Comparison of ENCODE assay signal across 10 cellular contexts in genomic region chr11:57276857-57277505, GRCh38. TPM values are rescaled to one million over a fixed set of nuclear protein-coding genes. Genes with fewer than 3 reads are reported as not detected.
DNase-seq lines count a peak whose midpoint lies in the region; ATAC-seq and FAIRE-seq lines count a peak whose summit lies in the region.
"Had no signal": no experiment of that assay in that cellular context is flagged by ENCODE, and none has a peak within 500 bp of the region (broad histone marks: within the 10 kb centered on the region; RNA-seq: fewer than 3 reads in every experiment).

No MANE protein-coding gene starts in this region.

- FAIRE-seq in small intestine (lab: Jason Lieb, UNC): no peak

- 18 to 54% (median 29%) methylated on average over 5 of the region's 5 CpGs for WGBS in small intestine, 3 donors

- no peaks in the 10 kb centered on the region for H3K36me3 ChIP-seq in small intestine (ENCODE audit: control insufficient read depth in 2 of 2, insufficient read depth in 2 of 2, low read length in 2 of 2)
- no peaks in the 10 kb centered on the region for H3K36me3 ChIP-seq in naive thymus-derived CD4-positive, alpha-beta T cell (ENCODE audit: control insufficient read depth in 2 of 3, insufficient read depth in 3 of 3, low read length in 3 of 3)

- peak overlapping the region in 1 of 2 donors; percentile 52 for H3K27ac ChIP-seq in small intestine (ENCODE audit: low read depth in 1 of 2, low read length in 1 of 2)
- H3K27ac ChIP-seq in naive thymus-derived CD4-positive, alpha-beta T cell (ENCODE audit: low read depth, low read length): no peak overlapping the region

- H3K27me3 Mint-ChIP-seq in activated CD4-positive, alpha-beta T cell treated with anti-CD3 and anti-CD28 coated beads for 36 hours: peaks cover 30% of the 10 kb centered on the region
- peaks cover 16 to 47% (median 19%) of the 10 kb centered on the region in 5 donors for H3K27me3 Mint-ChIP-seq in naive thymus-derived CD4-positive, alpha-beta T cell

- CTCF ChIA-PET in activated CD4-positive, alpha-beta T cell treated with anti-CD3 and anti-CD28 coated beads for 36 hours (lab: Charles Lee): interaction anchor here (0.6 to 1.3 kb wide), 9 partner anchors 8 to 380 kb away, joined by 3 to 8 read pairs (median 3); no protein-coding TSS in a partner anchor
- CTCF ChIA-PET in naive thymus-derived CD4-positive, alpha-beta T cell (lab: Charles Lee): no interaction called here

- intact Hi-C loops in left ventricle myocardium superior (cut with micrococcal nuclease): no loop called here
- intact Hi-C loops in activated CD4-positive, alpha-beta T cell treated with anti-CD3 and anti-CD28 coated beads for 36 hours (cut with DNase I, micrococcal nuclease): loop anchor here (1.0 to 10.0 kb wide), 4 partner anchors 160 to 436 kb away; no protein-coding TSS in a partner anchor
- intact Hi-C loops in naive thymus-derived CD4-positive, alpha-beta T cell (cut with micrococcal nuclease): no loop called here

- H3K4me1 Mint-ChIP-seq in activated CD4-positive, alpha-beta T cell treated with anti-CD3 and anti-CD28 coated beads for 36 hours: peaks cover 2% of the 10 kb centered on the region
- peaks cover 4 to 6% (median 4%) of the 10 kb centered on the region in 7 donors for H3K4me1 Mint-ChIP-seq in naive thymus-derived CD4-positive, alpha-beta T cell

- peak; percentile 73 for DNase-seq in MV-4-11 (lab: John Stamatoyannopoulos, UW)
- DNase-seq in amniotic epithelial cell (ENCODE audit: low read depth): peak; percentile 76
- no peak for DNase-seq in left ventricle myocardium superior
- DNase-seq in small intestine: peak; percentile 65
- DNase-seq in activated CD4-positive, alpha-beta T cell treated with anti-CD3 and anti-CD28 coated beads for 36 hours: no peak
- DNase-seq in naive thymus-derived CD4-positive, alpha-beta T cell: no peak
- no peak for DNase-seq in hippocampal formation (lab: John Stamatoyannopoulos, UW)

- H3K27me3 ChIP-seq in small intestine (ENCODE audit: control insufficient read depth in 2 of 2, insufficient read depth in 2 of 2, low read length in 2 of 2): no peaks in the 10 kb centered on the region
- no peaks in the 10 kb centered on the region for H3K27me3 ChIP-seq in naive thymus-derived CD4-positive, alpha-beta T cell (ENCODE audit: control insufficient read depth in 2 of 2, insufficient read depth in 2 of 2, low read length in 2 of 2)

- H3K4me3 Mint-ChIP-seq in activated CD4-positive, alpha-beta T cell treated with anti-CD3 and anti-CD28 coated beads for 36 hours: no peak overlapping the region
- no peak overlapping the region for H3K4me3 Mint-ChIP-seq in naive thymus-derived CD4-positive, alpha-beta T cell
- H3K4me3 Mint-ChIP-seq: activated naive CD8-positive, alpha-beta T cell treated with anti-CD3 and anti-CD28 coated beads for 36 hours; H9 had no signal

- peaks cover 11% of the 10 kb centered on the region for H3K9me3 Mint-ChIP-seq in activated CD4-positive, alpha-beta T cell treated with anti-CD3 and anti-CD28 coated beads for 36 hours (ENCODE audit: low read depth)
- H3K9me3 Mint-ChIP-seq in naive thymus-derived CD4-positive, alpha-beta T cell: peaks cover 3 to 32% (median 11%) of the 10 kb centered on the region in 11 donors

- H3K4me3 ChIP-seq in small intestine (ENCODE audit: low read depth in 1 of 2, low read length in 2 of 2): no peak overlapping the region
- H3K4me3 ChIP-seq in naive thymus-derived CD4-positive, alpha-beta T cell (ENCODE audit: low read length): no peak overlapping the region

- no peaks in the 10 kb centered on the region for H3K36me3 Mint-ChIP-seq in activated CD4-positive, alpha-beta T cell treated with anti-CD3 and anti-CD28 coated beads for 36 hours (ENCODE audit: low read depth)
- H3K36me3 Mint-ChIP-seq in naive thymus-derived CD4-positive, alpha-beta T cell: peaks cover 0 to 10% (median 0%) of the 10 kb centered on the region in 5 donors

- ATAC-seq in left ventricle myocardium superior: peak; percentile 64
- ATAC-seq in GM21619 (IDR thresholded peaks at IDR 0.05; ENCODE audit: unreplicated experiment): no peak
- ATAC-seq in activated CD4-positive, alpha-beta T cell treated with anti-CD3 and anti-CD28 coated beads for 36 hours: no peak
- ATAC-seq in naive thymus-derived CD4-positive, alpha-beta T cell: no peak

- no peaks in the 10 kb centered on the region for H3K9me3 ChIP-seq in small intestine (ENCODE audit: control insufficient read depth, low read depth)
- peaks cover 0 to 10% (median 0%) of the 10 kb centered on the region in 3 experiments for H3K9me3 ChIP-seq in naive thymus-derived CD4-positive, alpha-beta T cell (ENCODE audit: control insufficient read depth in 2 of 3, low read length in 3 of 3)

- POLR2A ChIA-PET in activated CD4-positive, alpha-beta T cell treated with anti-CD3 and anti-CD28 coated beads for 36 hours (lab: Charles Lee): no interaction called here
- POLR2A ChIA-PET in naive thymus-derived CD4-positive, alpha-beta T cell (lab: Charles Lee): no interaction called here

- peaks cover 0 to 4% of the 10 kb centered on the region in 2 donors for H3K4me1 ChIP-seq in small intestine (ENCODE audit: control insufficient read depth in 2 of 2, insufficient read depth in 1 of 2, low read depth in 1 of 2, low read length in 1 of 2)
- no peaks in the 10 kb centered on the region for H3K4me1 ChIP-seq in naive thymus-derived CD4-positive, alpha-beta T cell (ENCODE audit: control insufficient read depth in 2 of 2, insufficient read depth in 2 of 2, low read length in 2 of 2)

- H3K27ac Mint-ChIP-seq in activated CD4-positive, alpha-beta T cell treated with anti-CD3 and anti-CD28 coated beads for 36 hours: no peak overlapping the region
- no peak overlapping the region for H3K27ac Mint-ChIP-seq in naive thymus-derived CD4-positive, alpha-beta T cell
- H3K27ac Mint-ChIP-seq: activated naive CD8-positive, alpha-beta T cell treated with anti-CD3 and anti-CD28 coated beads for 36 hours; H9 had no signal

RNA-seq across cellular contexts. Expression of gene APLNR, which starts 39.9 kb away (rescaled TPM):
- total RNA-seq in left ventricle myocardium superior: 21.0 TPM
- polyA plus RNA-seq in small intestine: 1 to 10 TPM in 1 of 3 donors, under 1 TPM in 1, not detected in 1; 0.27 to 3.4 TPM
- total RNA-seq in activated CD4-positive, alpha-beta T cell treated with anti-CD3 and anti-CD28 coated beads for 36 hours: not detected
- not detected for total RNA-seq in naive thymus-derived CD4-positive, alpha-beta T cell
- polyA plus RNA-seq in naive thymus-derived CD4-positive, alpha-beta T cell: not detected
- total RNA-seq: activated naive CD8-positive, alpha-beta T cell treated with anti-CD3 and anti-CD28 coated beads for 36 hours had no signal

RNA-seq across cellular contexts. Expression of gene TNKS1BP1, which starts 47.8 kb away (rescaled TPM):
- total RNA-seq in left ventricle myocardium superior: 44.4 TPM
- polyA plus RNA-seq in small intestine: 100 to 1,000 TPM in 1 of 3 donors, 10 to 100 TPM in 2; 72.1 to 178 (median 98.4) TPM
- total RNA-seq in activated CD4-positive, alpha-beta T cell treated with anti-CD3 and anti-CD28 coated beads for 36 hours: 10 to 100 TPM; 19.1 to 21.6 TPM
- total RNA-seq in naive thymus-derived CD4-positive, alpha-beta T cell: 10 to 100 TPM; 11.2 to 22.0 (median 15.9) TPM
- 1 to 10 TPM; 2.8 to 7.5 TPM for polyA plus RNA-seq in naive thymus-derived CD4-positive, alpha-beta T cell

RNA-seq across cellular contexts. Expression of gene SSRP1, which starts 58.7 kb away (rescaled TPM):
- total RNA-seq in left ventricle myocardium superior: 38.4 TPM
- 10 to 100 TPM; 32.4 to 92.0 (median 35.4) TPM for polyA plus RNA-seq in small intestine
- total RNA-seq in activated CD4-positive, alpha-beta T cell treated with anti-CD3 and anti-CD28 coated beads for 36 hours: 100 to 1,000 TPM; 279 to 296 TPM
- 100 to 1,000 TPM in 1 of 5 experiments, 10 to 100 TPM in 4; 46.9 to 146 (median 70.1) TPM for total RNA-seq in naive thymus-derived CD4-positive, alpha-beta T cell
- polyA plus RNA-seq in naive thymus-derived CD4-positive, alpha-beta T cell: 10 to 100 TPM; 34.3 to 48.9 TPM

Comparison
In these comparisons a context has a peak if more than half of its experiments do, and no peak if none do; other contexts are left out.
1. DNase-seq: peak in MV-4-11 (single experiment), amniotic epithelial cell (single experiment) and small intestine (single experiment); none in left ventricle myocardium superior (single experiment), activated CD4-positive, alpha-beta T cell treated with anti-CD3 and anti-CD28 coated beads for 36 hours (single experiment), naive thymus-derived CD4-positive, alpha-beta T cell (0 of 9) and hippocampal formation (0 of 2).
2. RNA of gene APLNR, which starts 39.9 kb away (total RNA-seq): 21.0 TPM in left ventricle myocardium superior (single experiment); not detected in activated CD4-positive, alpha-beta T cell treated with anti-CD3 and anti-CD28 coated beads for 36 hours and not detected in naive thymus-derived CD4-positive, alpha-beta T cell; every median in the first group is over 10 times any median in the second.
3. intact Hi-C loops: an anchor here in activated CD4-positive, alpha-beta T cell treated with anti-CD3 and anti-CD28 coated beads for 36 hours (1.0 to 10.0 kb wide); none called in left ventricle myocardium superior and naive thymus-derived CD4-positive, alpha-beta T cell.